Comparison of ENCODE assay signal across 9 cellular contexts in the genomic region with DNA sequence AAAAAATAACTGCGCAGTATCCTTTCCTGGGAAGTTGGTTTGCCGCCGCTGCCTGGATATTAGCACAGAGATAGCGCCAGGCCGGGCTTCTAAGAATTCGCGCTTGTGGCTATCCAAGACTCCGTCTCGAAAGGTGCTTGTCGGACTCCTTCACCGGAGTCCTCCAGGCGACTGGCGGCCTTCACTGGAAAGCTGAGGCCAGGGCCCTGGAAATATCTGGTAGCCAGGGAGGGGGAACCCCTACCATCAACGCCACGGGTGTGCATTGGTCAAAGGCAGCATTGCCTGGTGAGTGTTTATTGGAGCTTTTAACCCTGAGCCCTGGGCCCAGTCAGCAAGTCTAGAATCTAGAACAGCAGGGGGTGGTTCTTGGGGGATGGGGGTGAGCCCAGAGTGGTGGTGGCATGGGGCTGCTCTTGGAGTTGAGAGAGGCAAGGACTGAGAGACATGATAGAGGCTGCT. TPM values are rescaled to one million over a fixed set of nuclear protein-coding genes. Genes with fewer than 3 reads are reported as not detected.
DNase-seq lines count a peak whose midpoint lies in the region; ATAC-seq, FAIRE-seq and TF ChIP-seq lines count a peak whose summit lies in the region.
"Had no signal": no experiment of that assay in that cellular context is flagged by ENCODE, and none has a peak within 500 bp of the region (broad histone marks: within the 10 kb centered on the region; RNA-seq: fewer than 3 reads in every experiment).

No MANE protein-coding gene starts in this region.

- H3K36me3 ChIP-seq in Panc1 (ENCODE audit: control insufficient read depth, insufficient read depth, low read length): peaks cover 13% of the 10 kb centered on the region
- no peaks in the 10 kb centered on the region for H3K36me3 ChIP-seq in mucosa of descending colon (ENCODE audit: low read depth)

- no peak for FAIRE-seq in GM12891 (lab: Jason Lieb, UNC)
- FAIRE-seq: A204.1 had no signal

- no peaks in the 10 kb centered on the region for H3K27me3 Mint-ChIP-seq in dendritic cell treated with granulocyte-macrophage colony-stimulating factor and Interleukin-4, amounts not matched to agents 40 ng/mL and 50 ng/mL, for 4 days

- H3K4me3 Mint-ChIP-seq in dendritic cell treated with granulocyte-macrophage colony-stimulating factor and Interleukin-4, amounts not matched to agents 40 ng/mL and 50 ng/mL, for 4 days: peak overlapping the region; percentile 90

- TF ChIP-seq POLR2A in GM12891 (IDR thresholded peaks at IDR 0.05; ENCODE audit: low read depth, low read length): no peak

- POLR2A ChIA-PET in Panc1 (lab: Charles Lee): no interaction called here

- intact Hi-C loops in Panc1 (cut with micrococcal nuclease; ENCODE audit: unreplicated experiment): no loop called here
- intact Hi-C loops in dendritic cell treated with granulocyte-macrophage colony-stimulating factor and Interleukin-4, amounts not matched to agents 40 ng/mL and 50 ng/mL, for 4 days (cut with micrococcal nuclease): loop anchor here (2.0 to 5.0 kb wide), 2 partner anchors 17 to 123 kb away; partner anchors contain the start of gene TFE3
- intact Hi-C loops in mucosa of descending colon (cut with DNase I, micrococcal nuclease): no loop called here

- in situ Hi-C loops in Panc1 (cut with HindIII; ENCODE audit: low pct_unique_long_range_greater_than_20kb, low sequenced_read_pairs): no loop called here

- H3K4me3 ChIP-seq in Panc1 (ENCODE audit: low read depth in 2 of 2, low read length in 2 of 2): peak overlapping the region; percentile 76 to 88
- no peak overlapping the region for H3K4me3 ChIP-seq in mucosa of descending colon

- CTCF ChIA-PET in Panc1 (lab: Charles Lee): interaction anchor here (0.6 kb wide), 1 partner anchor 43 kb away, joined by 3 read pairs; no protein-coding TSS in a partner anchor

- no peaks in the 10 kb centered on the region for H3K9me3 Mint-ChIP-seq in dendritic cell treated with granulocyte-macrophage colony-stimulating factor and Interleukin-4, amounts not matched to agents 40 ng/mL and 50 ng/mL, for 4 days

- DNase-seq in NCI-H1092 (lab: John Stamatoyannopoulos, UW): peak; percentile 44
- no peak for DNase-seq in NCI-H1092 treated with DMSO at 0.1 percent for 48 hours (lab: John Stamatoyannopoulos, UW)
- no peak for DNase-seq in Panc1 (ENCODE audit: low read depth, low spot score)
- DNase-seq in mucosa of descending colon: no peak
- no peak for DNase-seq in GM12891 (ENCODE audit: insufficient read length, low spot score)
- DNase-seq in DMS79 treated with DMSO at 0.1 percent for 48 hours (lab: John Stamatoyannopoulos, UW): no peak

- peaks cover 57% of the 10 kb centered on the region for H3K36me3 Mint-ChIP-seq in dendritic cell treated with granulocyte-macrophage colony-stimulating factor and Interleukin-4, amounts not matched to agents 40 ng/mL and 50 ng/mL, for 4 days (ENCODE audit: low read depth)

- ATAC-seq in Panc1: peak; percentile 38
- ATAC-seq in mucosa of descending colon: peak; percentile 3
- no peak for ATAC-seq in HG03196 (IDR thresholded peaks at IDR 0.05; ENCODE audit: unreplicated experiment)

- H3K27ac ChIP-seq in Panc1 (ENCODE audit: low read length): peak overlapping the region; percentile 72

- H3K9me3 ChIP-seq in Panc1 (ENCODE audit: control insufficient read depth, insufficient read depth, low read depth, low read length) (no peaks in the 10 kb centered on the region), mucosa of descending colon (no peaks in the 10 kb centered on the region)

- peak overlapping the region; percentile 92 for H3K27ac Mint-ChIP-seq in dendritic cell treated with granulocyte-macrophage colony-stimulating factor and Interleukin-4, amounts not matched to agents 40 ng/mL and 50 ng/mL, for 4 days

- no TSS peak for BruUV-seq in Panc1 (replicated peaks; lab: Mats Ljungman, UMichigan)

- TF ChIP-seq CTCF in Panc1 (IDR thresholded peaks at IDR 0.05) (no peak), mucosa of descending colon (IDR thresholded peaks at IDR 0.05) (no peak)

- H3K4me1 ChIP-seq in Panc1 (ENCODE audit: control insufficient read depth, insufficient read depth, low read length): peaks cover 8% of the 10 kb centered on the region
- H3K4me1 ChIP-seq in mucosa of descending colon (ENCODE audit: low read depth): no peaks in the 10 kb centered on the region

- H3K27me3 ChIP-seq in Panc1 (ENCODE audit: control insufficient read depth, insufficient read depth, low read length): no peaks in the 10 kb centered on the region

- peaks cover 50% of the 10 kb centered on the region for H3K4me1 Mint-ChIP-seq in dendritic cell treated with granulocyte-macrophage colony-stimulating factor and Interleukin-4, amounts not matched to agents 40 ng/mL and 50 ng/mL, for 4 days (ENCODE audit: low read depth)

TF ChIP-seq in GM12891, 5 proteins besides CTCF, POLR2A, EP300 and RAD21:
- TF ChIP-seq POLR2AphosphoS5 (IDR thresholded peaks at IDR 0.05; ENCODE audit: low read depth, low read length) (no peak), SPI1 (IDR thresholded peaks at IDR 0.05; ENCODE audit: low read depth, low read length) (no peak), PAX5 (IDR thresholded peaks at IDR 0.05; ENCODE audit: insufficient read depth, low read length, severe bottlenecking) (no peak), POU2F2 (IDR thresholded peaks at IDR 0.05; ENCODE audit: low read depth, low read length) (no peak), TAF1 (IDR thresholded peaks at IDR 0.05; ENCODE audit: low read depth, low read length) (no peak)

RNA-seq across cellular contexts. Expression of gene PIM2, which starts 0.6 kb away (rescaled TPM):
- total RNA-seq in Panc1 (2021; ENCODE audit: unreplicated experiment) (52.6 TPM), mucosa of descending colon (10 to 100 TPM; 10.5 to 30.0 (median 20.5) TPM)
- 28.1 TPM for polyA plus RNA-seq in Panc1 (2012; ENCODE audit: insufficient read length)
- 92.2 TPM for polyA plus RNA-seq in GM12891 (2012; ENCODE audit: low read depth, missing spikeins)

RNA-seq across cellular contexts. Expression of gene SLC35A2, which starts 7.9 kb away (rescaled TPM):
- 72.4 TPM for total RNA-seq in Panc1 (2021; ENCODE audit: unreplicated experiment)
- 94.0 TPM for polyA plus RNA-seq in Panc1 (2012; ENCODE audit: insufficient read length)
- 10 to 100 TPM; 26.4 to 62.1 (median 52.2) TPM for total RNA-seq in mucosa of descending colon
- 13.9 TPM for polyA plus RNA-seq in GM12891 (2012; ENCODE audit: low read depth, missing spikeins)

RNA-seq across cellular contexts. Expression of gene PQBP1, which starts 21.7 kb away (rescaled TPM):
- total RNA-seq in Panc1 (2021; ENCODE audit: unreplicated experiment) (136 TPM), mucosa of descending colon (10 to 100 TPM; 55.5 to 88.8 (median 69.6) TPM)
- 173 TPM for polyA plus RNA-seq in Panc1 (2012; ENCODE audit: insufficient read length)
- 77.8 TPM for polyA plus RNA-seq in GM12891 (2012; ENCODE audit: low read depth, missing spikeins)

RNA-seq across cellular contexts. Expression of gene TIMM17B, which starts 21.8 kb away (rescaled TPM):
- total RNA-seq in Panc1 (2021; ENCODE audit: unreplicated experiment) (92.1 TPM), mucosa of descending colon (10 to 100 TPM; 43.4 to 49.0 (median 46.0) TPM)
- polyA plus RNA-seq in Panc1 (2012; ENCODE audit: insufficient read length): 95.5 TPM
- polyA plus RNA-seq in GM12891 (2012; ENCODE audit: low read depth, missing spikeins): 43.6 TPM

RNA-seq across cellular contexts. Expression of gene OTUD5, which starts 38.0 kb away (rescaled TPM):
- total RNA-seq in Panc1 (2021; ENCODE audit: unreplicated experiment): 59.5 TPM
- polyA plus RNA-seq in Panc1 (2012; ENCODE audit: insufficient read length): 102 TPM
- total RNA-seq in mucosa of descending colon: 10 to 100 TPM; 43.6 to 56.5 (median 52.5) TPM
- polyA plus RNA-seq in GM12891 (2012; ENCODE audit: low read depth, missing spikeins): 51.3 TPM
